Comparison of ENCODE assay signal across 13 cellular contexts in genomic region chr10:11270858-11271179, GRCh38.
DNase-seq lines count a peak whose midpoint lies in the region; ATAC-seq, FAIRE-seq and TF ChIP-seq lines count a peak whose summit lies in the region.
"Had no signal": no experiment of that assay in that cellular context is flagged by ENCODE, and none has a peak within 500 bp of the region (broad histone marks: within the 10 kb centered on the region; RNA-seq: fewer than 3 reads in every experiment).

No MANE protein-coding gene starts in this region.

- no peaks in the 10 kb centered on the region for H3K27me3 Mint-ChIP-seq in stimulated activated naive CD8-positive, alpha-beta T cell treated with anti-CD3 and anti-CD28 coated beads, Interleukin-15, Interleukin-2, amounts not matched to agents 100 ng/mL and 50 ng/mL, for 24 hours
- no peaks in the 10 kb centered on the region for H3K27me3 Mint-ChIP-seq in stimulated activated naive CD8-positive, alpha-beta T cell treated with anti-CD3 and anti-CD28 coated beads, Interleukin-15, amount 100 ng/mL, for 72 hours
- H3K27me3 Mint-ChIP-seq in T-helper 17 cell, result no peaks in the 10 kb centered on the region
- H3K27me3 Mint-ChIP-seq: activated CD4-positive, alpha-beta T cell treated with anti-CD3 and anti-CD28 coated beads, Interleukin-2, amount 10 ng/mL, durations not matched to agents 7 days and 5 days had no signal

- H3K4me3 ChIP-seq in HepG2 (replicated peaks in 1 of 3; ENCODE audit: insufficient read depth in 1 of 3, low read depth in 2 of 3, low read length in 3 of 3), result no peak overlapping the region
- H3K4me3 ChIP-seq: left lung, testis had no signal

- no peak for ATAC-seq in stimulated activated naive CD8-positive, alpha-beta T cell treated with anti-CD3 and anti-CD28 coated beads, Interleukin-15, amount 100 ng/mL, for 72 hours
- no peak for ATAC-seq in T-helper 17 cell
- no peak for ATAC-seq in HepG2
- ATAC-seq in HG02763 (IDR thresholded peaks at IDR 0.05; ENCODE audit: unreplicated experiment), result no peak

- no peak overlapping the region for H3K4me3 Mint-ChIP-seq in stimulated activated naive CD8-positive, alpha-beta T cell treated with anti-CD3 and anti-CD28 coated beads, Interleukin-15, Interleukin-2, amounts not matched to agents 100 ng/mL and 50 ng/mL, for 24 hours
- H3K4me3 Mint-ChIP-seq in stimulated activated naive CD8-positive, alpha-beta T cell treated with anti-CD3 and anti-CD28 coated beads, Interleukin-15, amount 100 ng/mL, for 72 hours, result no peak overlapping the region
- peak overlapping the region; percentile 63 for H3K4me3 Mint-ChIP-seq in T-helper 17 cell
- H3K4me3 Mint-ChIP-seq: activated CD4-positive, alpha-beta T cell treated with anti-CD3 and anti-CD28 coated beads, Interleukin-2, amount 10 ng/mL, durations not matched to agents 7 days and 5 days had no signal

- H3K79me2 ChIP-seq in HepG2 (ENCODE audit: insufficient read depth, low read length), result no peaks in the 10 kb centered on the region

- no TSS peak for BruUV-seq in HepG2 (replicated peaks; lab: Mats Ljungman, UMichigan)

- DNase-seq in stimulated activated naive CD8-positive, alpha-beta T cell treated with anti-CD3 and anti-CD28 coated beads, Interleukin-15, amount 100 ng/mL, for 72 hours, result no peak
- DNase-seq in T-helper 17 cell (no peak), HepG2 (ENCODE audit: low spot score) (no peak), C1 segment of cervical spinal cord (lab: John Stamatoyannopoulos, UW) (no peak), NCI-H1417 (lab: John Stamatoyannopoulos, UW) (no peak), posterior cingulate gyrus (no peak)

- H3K36me3 ChIP-seq in HepG2 (replicated peaks in 1 of 2; ENCODE audit: control insufficient read depth in 1 of 2, insufficient read depth in 2 of 2, low read length in 2 of 2), result no peaks in the 10 kb centered on the region
- H3K36me3 ChIP-seq: brain microvascular endothelial cell had no signal

- peaks cover 91% of the 10 kb centered on the region for H3K36me3 Mint-ChIP-seq in stimulated activated naive CD8-positive, alpha-beta T cell treated with anti-CD3 and anti-CD28 coated beads, Interleukin-15, Interleukin-2, amounts not matched to agents 100 ng/mL and 50 ng/mL, for 24 hours (ENCODE audit: low read depth)
- H3K36me3 Mint-ChIP-seq in T-helper 17 cell (ENCODE audit: low read depth), result peaks cover 19% of the 10 kb centered on the region

- no peaks in the 10 kb centered on the region for H3K9me3 ChIP-seq in T-helper 17 cell (ENCODE audit: control insufficient read depth, low read length, poor library complexity, severe bottlenecking)
- H3K9me3 ChIP-seq in HepG2 (ENCODE audit: low read length), result no peaks in the 10 kb centered on the region
- H3K9me3 ChIP-seq: left lung, testis had no signal

- peaks cover 90% of the 10 kb centered on the region for H3K4me1 Mint-ChIP-seq in stimulated activated naive CD8-positive, alpha-beta T cell treated with anti-CD3 and anti-CD28 coated beads, Interleukin-15, Interleukin-2, amounts not matched to agents 100 ng/mL and 50 ng/mL, for 24 hours (ENCODE audit: low read depth)
- peaks cover 87% of the 10 kb centered on the region for H3K4me1 Mint-ChIP-seq in stimulated activated naive CD8-positive, alpha-beta T cell treated with anti-CD3 and anti-CD28 coated beads, Interleukin-15, amount 100 ng/mL, for 72 hours
- peaks cover 42% of the 10 kb centered on the region for H3K4me1 Mint-ChIP-seq in T-helper 17 cell

- WGBS in HepG2 (ENCODE audit: low lambda C conversion rate), result 0% methylated on average over 4 of the region's 7 CpGs

- TF ChIP-seq EP300 in HepG2 (IDR thresholded peaks at IDR 0.05; ENCODE audit: low read depth in 2 of 2, low read length in 2 of 2) (no peak), HepG2 (CRISPR knock-in tag; IDR thresholded peaks at IDR 0.05; ENCODE audit: borderline replicate concordance) (no peak)

- no peak for FAIRE-seq in HepG2 (lab: Jason Lieb, UNC)

- no peak overlapping the region for H3K27ac ChIP-seq in HepG2 (ENCODE audit: extremely low read length, insufficient read depth, low read length)
- H3K27ac ChIP-seq: brain microvascular endothelial cell, left lung had no signal

- intact Hi-C loops in HepG2 (cut with micrococcal nuclease; ENCODE audit: unreplicated experiment) (loop anchor here (1.0 kb wide), 1 partner anchor 1933 kb away; no protein-coding TSS in a partner anchor), posterior cingulate gyrus (cut with DNase I) (no loop called here)

- no peak overlapping the region for H3K9ac ChIP-seq in HepG2 (ENCODE audit: insufficient read depth, low read depth, low read length)

- CTCF ChIA-PET in HepG2 (lab: Yijun Ruan, JAX; ENCODE audit: low intra/inter-chr PET ratio, low total read pairs), result interaction anchor here (1.1 to 1.5 kb wide), 2 partner anchors 1928 to 1939 kb away, joined by 3 to 7 read pairs; no protein-coding TSS in a partner anchor

- POLR2A ChIA-PET in HepG2 (lab: Yijun Ruan, JAX), result no interaction called here

- in situ Hi-C loops in HepG2 (cut with HindIII; ENCODE audit: extremely low pct_ligation_motif_present, low pct_unique_long_range_greater_than_20kb), result loop anchor here (5.0 kb wide), 1 partner anchor 1939 kb away; no protein-coding TSS in a partner anchor

- TF ChIP-seq POLR2A in HepG2 (IDR thresholded peaks at IDR 0.05; ENCODE audit: insufficient read depth in 1 of 2, low read depth in 2 of 2, low read length in 2 of 2), result no peak

- H3K9me3 Mint-ChIP-seq in stimulated activated naive CD8-positive, alpha-beta T cell treated with anti-CD3 and anti-CD28 coated beads, Interleukin-15, Interleukin-2, amounts not matched to agents 100 ng/mL and 50 ng/mL, for 24 hours, result no peaks in the 10 kb centered on the region
- H3K9me3 Mint-ChIP-seq in stimulated activated naive CD8-positive, alpha-beta T cell treated with anti-CD3 and anti-CD28 coated beads, Interleukin-15, amount 100 ng/mL, for 72 hours, result no peaks in the 10 kb centered on the region
- H3K9me3 Mint-ChIP-seq: activated CD4-positive, alpha-beta T cell treated with anti-CD3 and anti-CD28 coated beads, Interleukin-2, amount 10 ng/mL, durations not matched to agents 7 days and 5 days; activated T-helper 2 cell treated with anti-CD3 and anti-CD28 coated beads, Interferon-gamma antibody, Interleukin-2, Interleukin-4, amounts not matched to agents 10 μg/mL and 5 μg/mL and 100 μg/mL, durations not matched to agents 14 hours and 24 hours and 36 hours had no signal

- TF ChIP-seq RAD21 in HepG2 (CRISPR knock-in tag; IDR thresholded peaks at IDR 0.05), result no peak

- no peak overlapping the region for H2AFZ ChIP-seq in HepG2 (ENCODE audit: low read length)

- TF ChIP-seq CTCF in HepG2 (CRISPR knock-in tag; IDR thresholded peaks at IDR 0.05), result no peak

- no peaks in the 10 kb centered on the region for H4K20me1 ChIP-seq in HepG2 (ENCODE audit: insufficient read depth, low read length)

- peak overlapping the region; percentile 88 for H3K27ac Mint-ChIP-seq in stimulated activated naive CD8-positive, alpha-beta T cell treated with anti-CD3 and anti-CD28 coated beads, Interleukin-15, Interleukin-2, amounts not matched to agents 100 ng/mL and 50 ng/mL, for 24 hours
- H3K27ac Mint-ChIP-seq in stimulated activated naive CD8-positive, alpha-beta T cell treated with anti-CD3 and anti-CD28 coated beads, Interleukin-15, amount 100 ng/mL, for 72 hours, result peak overlapping the region in 1 of 2 donors; percentile 92
- H3K27ac Mint-ChIP-seq in T-helper 17 cell, result peak overlapping the region; percentile 92

- 0 out of 2 replicates have a peak overlapping the region, but pooled peaks have one; percentile 49 for H3K4me2 ChIP-seq in HepG2 (ENCODE audit: low read depth, low read length)

- peaks cover 5 to 24% of the 10 kb centered on the region in 2 experiments; a peak in 4 of 5 replicates for H3K27me3 ChIP-seq in HepG2 (ENCODE audit: control insufficient read depth in 1 of 2, insufficient read depth in 2 of 2, low read length in 2 of 2)
- H3K27me3 ChIP-seq: brain microvascular endothelial cell, left lung, testis had no signal

- H3K4me1 ChIP-seq in HepG2 (ENCODE audit: insufficient read depth, low read length), result 0 out of 2 replicates have a peak, but pooled peaks cover 5% of the 10 kb centered on the region

TF ChIP-seq in HepG2, 621 proteins besides CTCF, POLR2A, EP300 and RAD21:
- 0 out of 2 replicates have a peak, but pooled peaks have one; percentile 2 for TF ChIP-seq HDAC2 (CRISPR knock-in tag; IDR thresholded peaks at IDR 0.05)
- 0 out of 2 replicates have a peak, but pooled peaks have one; percentile 0 for TF ChIP-seq HMGXB3 (CRISPR knock-in tag; IDR thresholded peaks at IDR 0.05; ENCODE audit: borderline replicate concordance)
- no peak for TF ChIP-seq ZNF282 (IDR thresholded peaks at IDR 0.05; ENCODE audit: partially characterized antibody)
- no peak for TF ChIP-seq ZNF44 (CRISPR knock-in tag; IDR thresholded peaks at IDR 0.05)
